Comparison of ENCODE assay signal across 1 cellular context in genomic region chr12:89965993-89966392, GRCh38.
TF ChIP-seq lines count a peak whose summit lies in the region.

No MANE protein-coding gene starts in this region.

TF ChIP-seq in H1, 55 proteins besides CTCF, POLR2A, EP300 and RAD21:
- TF ChIP-seq BRCA1 (IDR thresholded peaks at IDR 0.05; ENCODE audit: low read depth, low read length) (no peak), MAFK (IDR thresholded peaks at IDR 0.05; ENCODE audit: low read depth, low read length) (peak; percentile 16; the same call in 1 of the 2 replicates), NANOG (IDR thresholded peaks at IDR 0.05; ENCODE audit: insufficient read depth, low read depth, low read length, poor library complexity, severe bottlenecking) (peak; percentile 70)
